19 cellular contexts compared by ENCODE assay signal in genomic region chr12:96354844-96355534, GRCh38.
"Had no signal": no experiment of that assay in that cellular context is flagged by ENCODE, and none has a peak within 500 bp of the region (broad histone marks: within the 10 kb centered on the region; RNA-seq: fewer than 3 reads in every experiment).

No MANE protein-coding gene starts in this region.

- H3K4me3 Mint-ChIP-seq: dendritic cell treated with granulocyte-macrophage colony-stimulating factor and Interleukin-4, amounts not matched to agents 40 ng/mL and 50 ng/mL, for 4 days had no signal

- DNase-seq: activated CD4-positive, alpha-beta T cell treated with anti-CD3 and anti-CD28 coated beads, Interleukin-2, amount 50 U/mL, for 1 hour; activated T-cell treated with anti-CD3 and anti-CD28 coated beads for 4 hours; anterior cingulate cortex; effector memory CD4-positive, alpha-beta T cell; heart left ventricle; left cardiac atrium; lower lobe of right lung; stimulated activated CD4-positive, alpha-beta T cell treated with anti-CD3 and anti-CD28 coated beads, Interleukin-15, amount 100 ng/mL, for 24 hours; stimulated activated CD4-positive, alpha-beta T cell treated with anti-CD3 and anti-CD28 coated beads, Interleukin-4, amount 100 ng/mL, for 1 hour; substantia nigra; SW 1271 had no signal

- H3K27ac ChIP-seq: breast epithelium, heart left ventricle, lower lobe of right lung, skin epidermis, tibial nerve, vagina had no signal

- H3K9me3 ChIP-seq: breast epithelium, heart left ventricle, lower lobe of right lung, neutrophil, vagina had no signal

- H3K27me3 Mint-ChIP-seq: dendritic cell treated with granulocyte-macrophage colony-stimulating factor and Interleukin-4, amounts not matched to agents 40 ng/mL and 50 ng/mL, for 4 days had no signal

- H3K4me1 ChIP-seq: breast epithelium had no signal

- H3K9me3 Mint-ChIP-seq: activated naive CD4-positive, alpha-beta T cell treated with anti-CD3 and anti-CD28 coated beads, Interleukin-2, amount 50 U/mL, for 72 hours; dendritic cell treated with granulocyte-macrophage colony-stimulating factor and Interleukin-4, amounts not matched to agents 40 ng/mL and 50 ng/mL, for 4 days had no signal

- H3K27me3 ChIP-seq: breast epithelium, heart left ventricle, neutrophil, tibial nerve, vagina had no signal

- H3K4me3 ChIP-seq: breast epithelium, heart left ventricle, lower lobe of right lung, skin epidermis, tibial nerve, vagina had no signal

- H3K27ac Mint-ChIP-seq: dendritic cell treated with granulocyte-macrophage colony-stimulating factor and Interleukin-4, amounts not matched to agents 40 ng/mL and 50 ng/mL, for 4 days had no signal

- H3K36me3 ChIP-seq: breast epithelium, heart left ventricle, lower lobe of right lung, neutrophil, tibial nerve, vagina had no signal

- FAIRE-seq: frontal cortex had no signal

- H3K36me3 Mint-ChIP-seq: activated naive CD4-positive, alpha-beta T cell treated with anti-CD3 and anti-CD28 coated beads, Interleukin-2, amount 50 U/mL, for 72 hours had no signal
